In the genomic region with DNA sequence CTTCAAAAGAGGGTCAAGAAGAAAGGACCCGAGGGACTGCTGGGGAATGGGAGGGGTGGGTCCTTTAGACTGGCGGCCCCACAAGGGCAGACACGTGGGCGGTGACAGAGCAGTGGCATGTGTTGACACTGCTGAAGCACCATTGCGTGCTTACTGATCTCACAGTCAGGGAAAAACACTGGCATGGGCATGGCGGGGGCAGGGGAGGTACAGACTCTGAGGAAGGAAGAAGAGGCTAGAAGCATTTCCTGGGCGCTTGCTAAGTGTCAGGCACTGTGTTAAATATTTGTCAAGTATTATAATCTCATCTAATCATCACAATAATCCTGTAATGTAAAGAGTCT, we compare ENCODE assay signal across 1 cellular context.
A peak's percentile ranks its signal among the peaks of the same experiment; 100 is the strongest.
TF ChIP-seq lines count a peak whose summit lies in the region.

No MANE protein-coding gene starts in this region.

TF ChIP-seq in IMR-90, 13 proteins besides CTCF, POLR2A, EP300 and RAD21 (continued from another document):
- TF ChIP-seq, protein P1, sequence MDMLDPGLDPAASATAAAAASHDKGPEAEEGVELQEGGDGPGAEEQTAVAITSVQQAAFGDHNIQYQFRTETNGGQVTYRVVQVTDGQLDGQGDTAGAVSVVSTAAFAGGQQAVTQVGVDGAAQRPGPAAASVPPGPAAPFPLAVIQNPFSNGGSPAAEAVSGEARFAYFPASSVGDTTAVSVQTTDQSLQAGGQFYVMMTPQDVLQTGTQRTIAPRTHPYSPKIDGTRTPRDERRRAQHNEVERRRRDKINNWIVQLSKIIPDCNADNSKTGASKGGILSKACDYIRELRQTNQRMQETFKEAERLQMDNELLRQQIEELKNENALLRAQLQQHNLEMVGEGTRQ (IDR thresholded peaks at IDR 0.05; ENCODE audit: low read depth, low read length), result peak; percentile 46; the same call in 1 of the 2 replicates
- TF ChIP-seq MAZ (IDR thresholded peaks at IDR 0.05; ENCODE audit: borderline replicate concordance, low read depth, low read length), result 0 out of 2 replicates have a peak, but pooled peaks have one; percentile 4
